In genomic region chr2:73212098-73212447, GRCh38 we compare ENCODE assay signal across 2 cellular contexts.
TF ChIP-seq lines count a peak whose summit lies in the region.

No MANE protein-coding gene starts in this region.

TF ChIP-seq in IMR-90, 13 proteins besides CTCF, POLR2A, EP300 and RAD21:
- no peak for TF ChIP-seq CEBPB (IDR thresholded peaks at IDR 0.05; ENCODE audit: low read depth, low read length)
- no peak for TF ChIP-seq SMC3 (IDR thresholded peaks at IDR 0.05; ENCODE audit: low read depth, low read length)
- TF ChIP-seq BHLHE40 (IDR thresholded peaks at IDR 0.05; ENCODE audit: low read depth, low read length) = no peak
- TF ChIP-seq RCOR1 (IDR thresholded peaks at IDR 0.05; ENCODE audit: insufficient replicate concordance, low read length) = no peak
- no peak for TF ChIP-seq MAFK (IDR thresholded peaks at IDR 0.05; ENCODE audit: low read depth, low read length)
- no peak for TF ChIP-seq CHD1 (IDR thresholded peaks at IDR 0.05; ENCODE audit: low read depth, low read length)
- no peak for TF ChIP-seq USF2 (IDR thresholded peaks at IDR 0.05; ENCODE audit: low read depth, low read length)
- TF ChIP-seq, protein P1, sequence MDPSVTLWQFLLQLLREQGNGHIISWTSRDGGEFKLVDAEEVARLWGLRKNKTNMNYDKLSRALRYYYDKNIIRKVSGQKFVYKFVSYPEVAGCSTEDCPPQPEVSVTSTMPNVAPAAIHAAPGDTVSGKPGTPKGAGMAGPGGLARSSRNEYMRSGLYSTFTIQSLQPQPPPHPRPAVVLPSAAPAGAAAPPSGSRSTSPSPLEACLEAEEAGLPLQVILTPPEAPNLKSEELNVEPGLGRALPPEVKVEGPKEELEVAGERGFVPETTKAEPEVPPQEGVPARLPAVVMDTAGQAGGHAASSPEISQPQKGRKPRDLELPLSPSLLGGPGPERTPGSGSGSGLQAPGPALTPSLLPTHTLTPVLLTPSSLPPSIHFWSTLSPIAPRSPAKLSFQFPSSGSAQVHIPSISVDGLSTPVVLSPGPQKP (IDR thresholded peaks at IDR 0.05; ENCODE audit: borderline replicate concordance, low read depth, low read length) = no peak
- no peak for TF ChIP-seq FOS (IDR thresholded peaks at IDR 0.05; ENCODE audit: low read depth, low read length)
- TF ChIP-seq NFE2L2 (IDR thresholded peaks at IDR 0.05; ENCODE audit: low read depth, low read length) = no peak
- TF ChIP-seq MXI1 (IDR thresholded peaks at IDR 0.05; ENCODE audit: borderline replicate concordance, low read depth, low read length) = no peak
- TF ChIP-seq MAZ (IDR thresholded peaks at IDR 0.05; ENCODE audit: borderline replicate concordance, low read depth, low read length) = no peak
- TF ChIP-seq RFX5 (IDR thresholded peaks at IDR 0.05; ENCODE audit: low read depth, low read length) = no peak

TF ChIP-seq in GM12878, 131 proteins besides CTCF, POLR2A, EP300 and RAD21:
- TF ChIP-seq HDAC2 (IDR thresholded peaks at IDR 0.05) (no peak), NBN (IDR thresholded peaks at IDR 0.05) (no peak), ZNF217 (IDR thresholded peaks at IDR 0.05) (no peak)
